13 cellular contexts compared by ENCODE assay signal in genomic region chrX:68934421-68934820, GRCh38.
"Had no signal": no experiment of that assay in that cellular context is flagged by ENCODE, and none has a peak within 500 bp of the region (broad histone marks: within the 10 kb centered on the region; RNA-seq: fewer than 3 reads in every experiment).

No MANE protein-coding gene starts in this region.

- H3K4me1 Mint-ChIP-seq: stimulated activated naive CD8-positive, alpha-beta T cell treated with anti-CD3 and anti-CD28 coated beads, Interleukin-15, amount 100 ng/mL, for 72 hours had no signal

- ATAC-seq: esophagus mucosa; right cardiac atrium; SK-N-SH treated with all-trans-retinoic acid at 6 μM for 48 hours; stimulated activated naive CD8-positive, alpha-beta T cell treated with anti-CD3 and anti-CD28 coated beads, Interleukin-15, amount 100 ng/mL, for 72 hours had no signal

- H3K36me3 Mint-ChIP-seq: naive B cell had no signal

- H3K36me3 ChIP-seq: neutrophil had no signal

- H3K9me3 ChIP-seq: neutrophil had no signal

- H3K27me3 Mint-ChIP-seq: stimulated activated naive CD8-positive, alpha-beta T cell treated with anti-CD3 and anti-CD28 coated beads, Interleukin-15, amount 100 ng/mL, for 72 hours had no signal

- H3K9me3 Mint-ChIP-seq: naive B cell; stimulated activated naive CD8-positive, alpha-beta T cell treated with anti-CD3 and anti-CD28 coated beads, Interleukin-15, amount 100 ng/mL, for 72 hours had no signal

- H3K27ac Mint-ChIP-seq: naive B cell; stimulated activated naive CD8-positive, alpha-beta T cell treated with anti-CD3 and anti-CD28 coated beads, Interleukin-15, amount 100 ng/mL, for 72 hours had no signal

- H3K27ac ChIP-seq: neutrophil had no signal

- H3K4me3 Mint-ChIP-seq: naive B cell; stimulated activated naive CD8-positive, alpha-beta T cell treated with anti-CD3 and anti-CD28 coated beads, Interleukin-15, amount 100 ng/mL, for 72 hours had no signal

- DNase-seq: activated CD4-positive, CD25-positive, alpha-beta regulatory T cell treated with anti-CD3 and anti-CD28 coated beads, Interleukin-2, amount 50 U/mL, for 72 hours; activated naive CD4-positive, alpha-beta T cell; hippocampal formation; kidney; naive B cell; right cardiac atrium; stimulated activated CD4-positive, alpha-beta T cell treated with anti-CD3 and anti-CD28 coated beads, Interleukin-1b, Interleukin-23, amount 100 ng/mL, for 48 hours; stimulated activated naive CD8-positive, alpha-beta T cell treated with anti-CD3 and anti-CD28 coated beads, Interleukin-15, amount 100 ng/mL, for 72 hours; T-helper 1 cell; T1000 had no signal

- H3K27me3 ChIP-seq: neutrophil had no signal
